ENCODE assay signal across 8 cellular contexts in the genomic region with DNA sequence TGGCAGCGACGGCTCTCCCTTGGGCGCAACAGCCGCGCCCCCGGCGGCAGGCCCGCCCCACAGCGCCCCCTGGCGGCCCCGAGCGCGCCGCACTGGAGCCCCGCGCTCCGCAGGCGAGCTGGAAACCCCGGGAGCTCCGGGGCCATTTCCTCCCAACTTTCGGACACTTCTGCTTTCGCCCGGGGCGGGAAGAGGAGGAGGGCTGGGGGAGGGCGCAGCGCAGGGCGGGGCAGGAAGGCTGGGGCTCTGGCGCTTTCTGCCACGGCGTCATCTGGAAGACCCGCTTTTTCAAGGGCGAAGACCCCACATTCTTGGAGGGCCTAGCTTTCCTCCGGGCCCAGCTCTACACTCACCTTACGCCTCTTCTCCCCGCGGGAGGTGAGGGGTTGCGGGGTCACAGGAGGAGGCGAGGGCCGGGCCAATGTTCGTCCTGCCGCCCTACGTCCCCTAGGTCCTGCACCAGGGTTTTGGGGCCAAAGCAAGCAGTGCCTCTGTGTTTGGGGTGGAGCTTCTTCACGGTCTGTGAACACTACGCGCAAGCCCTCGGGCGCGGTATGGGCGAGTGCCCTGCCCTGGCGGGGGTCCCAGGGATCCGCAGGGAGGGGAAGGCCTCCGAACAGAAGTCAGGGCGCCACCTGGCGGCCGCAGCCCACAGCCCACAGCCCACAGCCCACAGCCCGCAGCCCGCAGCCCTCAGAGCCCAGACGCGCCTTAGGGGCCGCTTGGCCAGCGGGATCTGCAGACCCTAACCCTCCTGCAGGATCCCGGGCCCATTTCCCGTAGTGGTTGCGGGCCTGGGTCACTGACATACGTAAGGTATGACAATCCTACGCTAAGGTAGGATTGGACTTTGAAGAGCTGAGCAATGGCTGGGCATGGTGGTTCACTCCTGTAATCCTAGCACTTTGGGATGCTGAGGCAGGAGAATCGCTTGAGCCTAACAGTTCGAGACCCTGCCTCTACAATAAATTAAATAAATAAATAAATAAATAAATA. TPM values are rescaled to one million over a fixed set of nuclear protein-coding genes. Genes with fewer than 3 reads are reported as not detected.
DNase-seq lines count a peak whose midpoint lies in the region; ATAC-seq and TF ChIP-seq lines count a peak whose summit lies in the region.

No MANE protein-coding gene starts in this region.

- DNase-seq in NCI-H1417 (lab: John Stamatoyannopoulos, UW) (peak; percentile 72 to 89 (median 86)), T-cell (peak; percentile 35 to 83 (median 73)), amniotic epithelial cell (ENCODE audit: low read depth) (peak; percentile 75), left ventricle myocardium inferior (peak; percentile 95), prostate gland (ENCODE audit: low spot score) (peak; percentile 95), ureter (ENCODE audit: low spot score) (peak; percentile 94)

- H3K4me1 Mint-ChIP-seq in T-cell = peaks cover 5% of the 10 kb centered on the region in 3 donors

- CTCF ChIA-PET in T-cell (lab: Charles Lee) = interaction anchor here (0.5 to 6.1 kb wide), 90 partner anchors 7 to 849 kb away, joined by 3 to 127 read pairs (median 4); a partner anchor contains a TSS

- H3K36me3 Mint-ChIP-seq in T-cell = no peaks in the 10 kb centered on the region

- POLR2A ChIA-PET in T-cell (lab: Charles Lee) = interaction anchor here in 1 of 2 donors (0.6 to 1.1 kb wide), 4 partner anchors 185 to 321 kb away, joined by 3 read pairs; a partner anchor contains a TSS

- H3K27ac Mint-ChIP-seq in T-cell = peak overlapping the region in 1 of 2 donors; percentile 34

- H3K36me3 ChIP-seq in left ventricle myocardium inferior (no peaks in the 10 kb centered on the region), prostate gland (no peaks in the 10 kb centered on the region)

- peak overlapping the region; percentile 79 to 82 (median 79) for H3K4me3 Mint-ChIP-seq in T-cell

- H3K9me3 Mint-ChIP-seq in T-cell = no peaks in the 10 kb centered on the region

- H3K27me3 Mint-ChIP-seq in T-cell = peaks cover 4 to 8% of the 10 kb centered on the region in 2 donors

- TF ChIP-seq CTCF in GM12874 (IDR thresholded peaks at IDR 0.05; ENCODE audit: insufficient read depth, low read depth, low read length) (peak; percentile 87), left ventricle myocardium inferior (IDR thresholded peaks at IDR 0.05; ENCODE audit: borderline replicate concordance) (peak; percentile 80), prostate gland (IDR thresholded peaks at IDR 0.05) (peak; percentile 92 to 96 (median 95))

- peak; percentile 28 for TF ChIP-seq POLR2A in prostate gland (IDR thresholded peaks at IDR 0.05)

- H3K9me3 ChIP-seq in left ventricle myocardium inferior (replicated peaks) (no peaks in the 10 kb centered on the region), prostate gland (no peaks in the 10 kb centered on the region)

- H3K27me3 ChIP-seq in left ventricle myocardium inferior (ENCODE audit: low read depth) (no peaks in the 10 kb centered on the region), prostate gland (replicated peaks; ENCODE audit: insufficient read depth) (no peaks in the 10 kb centered on the region)

- peak overlapping the region; percentile 80 for H3K4me3 ChIP-seq in left ventricle myocardium inferior
- peak overlapping the region; percentile 51 to 75 for H3K4me3 ChIP-seq in prostate gland

- H3K27ac ChIP-seq in left ventricle myocardium inferior (replicated peaks) (peak overlapping the region; percentile 96), prostate gland (peak overlapping the region; percentile 92 to 95)

- peak; percentile 89 for ATAC-seq in HG02798 (IDR thresholded peaks at IDR 0.05; ENCODE audit: poor library complexity, unreplicated experiment)
- peak; percentile 87 to 89 (median 88) for ATAC-seq in T-cell (replicated peaks in 1 of 4)

- H3K4me1 ChIP-seq in left ventricle myocardium inferior = peaks cover 19% of the 10 kb centered on the region
- peaks cover 7% of the 10 kb centered on the region for H3K4me1 ChIP-seq in prostate gland (replicated peaks)

- intact Hi-C loops in left ventricle myocardium inferior (cut with micrococcal nuclease) (loop anchor here (5.0 kb wide), 1 partner anchor 218 kb away; no protein-coding TSS in a partner anchor), prostate gland (cut with DNase I) (loop anchor here (1.0 to 5.0 kb wide), 3 partner anchors 84 to 322 kb away; a partner anchor contains a TSS)

- 1% methylated on average over 66 of the region's 68 CpGs for WGBS in prostate gland

RNA-seq across cellular contexts. Expression of a gene that starts 31.1 kb away (rescaled TPM):
- total RNA-seq in T-cell (not detected), left ventricle myocardium inferior (not detected), prostate gland (under 1 TPM in 1 of 2 donors, not detected in 1; 0.68 TPM), ureter (not detected)

RNA-seq across cellular contexts. Expression of a gene that starts 31.2 kb away (rescaled TPM):
- total RNA-seq in T-cell (under 1 TPM in 1 of 5 donors, not detected in 4; 0.06 TPM), left ventricle myocardium inferior (not detected), prostate gland (under 1 TPM in 1 of 2 donors, not detected in 1; 0.28 TPM), ureter (not detected)

Comparison
In these comparisons a context has a peak if more than half of its experiments do, and no peak if none do; other contexts are left out.
1. Peak in every context shown above with its lines: DNase-seq, ATAC-seq, H3K4me3 ChIP-seq and H3K27ac ChIP-seq.